ENCODE assay signal across 8 cellular contexts in genomic region chr11:59615132-59615636, GRCh38. TPM values are rescaled to one million over a fixed set of nuclear protein-coding genes. Genes with fewer than 3 reads are reported as not detected.
DNase-seq lines count a peak whose midpoint lies in the region; ATAC-seq lines count a peak whose summit lies in the region.

No MANE protein-coding gene starts in this region.

- peak; percentile 7 for ATAC-seq in HG02571 (IDR thresholded peaks at IDR 0.05; ENCODE audit: unreplicated experiment)

- H3K27ac ChIP-seq in muscle layer of colon (ENCODE audit: low read depth, low read length) = peak overlapping the region; percentile 86

- H3K9ac ChIP-seq in endocrine pancreas (ENCODE audit: control insufficient read depth, insufficient read depth, low read length) (peak overlapping the region; percentile 56), muscle layer of colon (ENCODE audit: low read length) (peak overlapping the region; percentile 94)

- H3K4me3 ChIP-seq in endocrine pancreas (ENCODE audit: control insufficient read depth, insufficient read depth, low read length) (peak overlapping the region; percentile 78), muscle layer of colon (ENCODE audit: low read depth in 1 of 2, low read length in 2 of 2) (peak overlapping the region; percentile 72 to 92)

- in situ Hi-C loops in G401 (cut with HindIII; ENCODE audit: low sequenced_read_pairs) = no loop called here

- H3K9me3 ChIP-seq in endocrine pancreas (ENCODE audit: control insufficient read depth, low read length) (no peaks in the 10 kb centered on the region), muscle layer of colon (ENCODE audit: low read length) (no peaks in the 10 kb centered on the region)

- peaks cover 22% of the 10 kb centered on the region for H3K4me1 ChIP-seq in endocrine pancreas (ENCODE audit: control insufficient read depth, insufficient read depth, low read length)
- peaks cover 34% of the 10 kb centered on the region for H3K4me1 ChIP-seq in muscle layer of colon (ENCODE audit: insufficient read depth, low read length)

- H3K36me3 ChIP-seq in endocrine pancreas (ENCODE audit: control insufficient read depth, insufficient read depth, low read length) = no peaks in the 10 kb centered on the region
- H3K36me3 ChIP-seq in muscle layer of colon (ENCODE audit: insufficient read depth, low read length) = peaks cover 4% of the 10 kb centered on the region

- H3K27me3 ChIP-seq in endocrine pancreas (ENCODE audit: control insufficient read depth, insufficient read depth, low read length) (no peaks in the 10 kb centered on the region), muscle layer of colon (ENCODE audit: control insufficient read depth in 1 of 2, insufficient read depth in 2 of 2, low read length in 2 of 2) (no peaks in the 10 kb centered on the region)

- DNase-seq in G401 (ENCODE audit: low spot score) (peak; percentile 67), NCI-H1930 (lab: John Stamatoyannopoulos, UW) (peak; percentile 12 to 25), foreskin melanocyte (no peak)
- DNase-seq in activated CD8-positive, alpha-beta memory T cell treated with anti-CD3 and anti-CD28 coated beads for 4 hours (ENCODE audit: low read depth in 2 of 2) = peak; percentile 23 to 35
- peak; percentile 69 for DNase-seq in stimulated activated CD8-positive, alpha-beta memory T cell treated with anti-CD3 and anti-CD28 coated beads, Interleukin-4, amount 100 ng/mL, for 48 hours

RNA-seq across cellular contexts. Expression of gene OSBP, which starts 0.4 kb away (rescaled TPM):
- 66.3 and 74.1 TPM in 2 replicates for total RNA-seq in G401 (2014; rRNA removed; shearing (Covaris generic))

RNA-seq across cellular contexts. Expression of gene PATL1, which starts 53.7 kb away (rescaled TPM):
- total RNA-seq in G401 (2014; rRNA removed; shearing (Covaris generic)) = 11.7 and 23.1 TPM in 2 replicates
